Comparison of ENCODE assay signal across 8 cellular contexts in genomic region chr11:77776455-77776854, GRCh38. TPM values are rescaled to one million over a fixed set of nuclear protein-coding genes. Genes with fewer than 3 reads are reported as not detected.
A peak's percentile ranks its signal among the peaks of the same experiment; 100 is the strongest.
DNase-seq lines count a peak whose midpoint lies in the region; ATAC-seq and TF ChIP-seq lines count a peak whose summit lies in the region.

No MANE protein-coding gene starts in this region.

- H3K9ac ChIP-seq in H9 (ENCODE audit: extremely low read depth, insufficient read length, low read length): no peak overlapping the region

- no peak overlapping the region for H4K8ac ChIP-seq in H9 (replicated peaks; ENCODE audit: insufficient read length, low read depth, low read length)

- in situ Hi-C loops in Panc1 (cut with HindIII; ENCODE audit: low pct_unique_long_range_greater_than_20kb, low sequenced_read_pairs): no loop called here

- H3K27me3 ChIP-seq in BJ (ENCODE audit: control insufficient read depth, insufficient read depth, low read length) (no peaks in the 10 kb centered on the region), H9 (ENCODE audit: insufficient read depth, low read length) (no peaks in the 10 kb centered on the region), Panc1 (ENCODE audit: control insufficient read depth, insufficient read depth, low read length) (no peaks in the 10 kb centered on the region), foreskin keratinocyte (no peaks in the 10 kb centered on the region)
- H3K27me3 ChIP-seq in effector memory CD4-positive, alpha-beta T cell (replicated peaks; ENCODE audit: control insufficient read depth, insufficient read depth, low read length, poor library complexity, severe bottlenecking): no peaks in the 10 kb centered on the region

- intact Hi-C loops in Panc1 (cut with micrococcal nuclease; ENCODE audit: unreplicated experiment) (loop anchor here (1.0 kb wide), 1 partner anchor 224 kb away; no protein-coding TSS in a partner anchor), cardiac septum (cut with DNase I) (no loop called here)

- no peak overlapping the region for H3T11ph ChIP-seq in H9 (ENCODE audit: low read length)

- no peak overlapping the region for H3K4me3 Mint-ChIP-seq in H9

- H3K4me1 ChIP-seq in H9 (ENCODE audit: insufficient read depth, low read length): no peaks in the 10 kb centered on the region
- H3K4me1 ChIP-seq in Panc1 (ENCODE audit: control insufficient read depth, insufficient read depth, low read length): peaks cover 6% of the 10 kb centered on the region; the same call in 1 of the 2 replicates
- peaks cover 7% of the 10 kb centered on the region for H3K4me1 ChIP-seq in foreskin keratinocyte
- H3K4me1 ChIP-seq in effector memory CD4-positive, alpha-beta T cell (ENCODE audit: control insufficient read depth, insufficient read depth, low read length, poor library complexity, severe bottlenecking): peaks cover 1% of the 10 kb centered on the region

- no peak overlapping the region for H2BK15ac ChIP-seq in H9 (ENCODE audit: low read depth, low read length)

- H3K9me3 Mint-ChIP-seq in H9: no peaks in the 10 kb centered on the region

- no TSS peak for BruUV-seq in Panc1 (replicated peaks; lab: Mats Ljungman, UMichigan)

- no peaks in the 10 kb centered on the region for H3K9me3 ChIP-seq in H9 (ENCODE audit: control insufficient read depth, low read depth, low read length)
- H3K9me3 ChIP-seq in Panc1 (ENCODE audit: control insufficient read depth, insufficient read depth, low read depth, low read length): no peaks in the 10 kb centered on the region
- no peaks in the 10 kb centered on the region for H3K9me3 ChIP-seq in effector memory CD4-positive, alpha-beta T cell (ENCODE audit: control insufficient read depth, low read length)

- H3K27ac ChIP-seq in H9 (ENCODE audit: insufficient read length, low read depth, low read length) (no peak overlapping the region), Panc1 (ENCODE audit: low read length) (no peak overlapping the region), foreskin keratinocyte (no peak overlapping the region)
- no peak overlapping the region for H3K27ac ChIP-seq in effector memory CD4-positive, alpha-beta T cell (ENCODE audit: insufficient read depth, low read length, poor library complexity, severe bottlenecking)

- H2AFZ ChIP-seq in H9 (ENCODE audit: low read length): no peak overlapping the region

- H2BK120ac ChIP-seq in H9 (ENCODE audit: low read depth, low read length, poor library complexity, severe bottlenecking): no peak overlapping the region

- H4K5ac ChIP-seq in H9 (ENCODE audit: insufficient read length, low read depth, low read length): no peak overlapping the region

- WGBS in H9 (ENCODE audit: extremely low coverage, insufficient read length, low lambda C conversion rate): no CpG with 5 or more reads among the region's 1 CpG

- no peak overlapping the region for H4K91ac ChIP-seq in H9 (ENCODE audit: insufficient read length, low read depth, low read length)

- H3K79me2 ChIP-seq in H9 (ENCODE audit: insufficient read depth, low read length): peaks cover 4% of the 10 kb centered on the region; the same call in 1 of the 2 replicates

- H3K23ac ChIP-seq in H9 (ENCODE audit: insufficient read length, low read depth, low read length): no peak overlapping the region

- no peak for DNase-seq in BJ (ENCODE audit: low read depth)
- DNase-seq in H9: no peak
- DNase-seq in Panc1 (ENCODE audit: low read depth, low spot score): peak; percentile 8
- no peak for DNase-seq in foreskin keratinocyte
- DNase-seq in effector memory CD4-positive, alpha-beta T cell: no peak
- no peak for DNase-seq in kidney tubule cell (ENCODE audit: low spot score)
- no peak for DNase-seq in cardiac septum (ENCODE audit: low spot score)

- no peaks in the 10 kb centered on the region for H4K20me1 ChIP-seq in H9 (ENCODE audit: control insufficient read depth, insufficient read depth, insufficient read length)

- CTCF ChIA-PET in BJ (lab: Yijun Ruan, JAX): interaction anchor here (1.0 to 1.5 kb wide), 3 partner anchors 14 to 267 kb away, joined by 3 to 5 read pairs (median 4); no protein-coding TSS in a partner anchor
- CTCF ChIA-PET in Panc1 (lab: Charles Lee): interaction anchor here (0.7 to 1.4 kb wide), 3 partner anchors 14 to 223 kb away, joined by 3 read pairs; no protein-coding TSS in a partner anchor

- no peak overlapping the region for H3K4me2 ChIP-seq in H9 (ENCODE audit: insufficient read depth, insufficient read length, low read length)

- H3K56ac ChIP-seq in H9 (ENCODE audit: insufficient read length, low read depth, low read length): no peak overlapping the region

- H3K18ac ChIP-seq in H9 (ENCODE audit: insufficient read length, low read depth, low read length): no peak overlapping the region

- H3K27me3 Mint-ChIP-seq in H9 (ENCODE audit: low read depth): no peaks in the 10 kb centered on the region

- ATAC-seq in Panc1: no peak
- no peak for ATAC-seq in foreskin keratinocyte
- no peak for ATAC-seq in HG03432 (IDR thresholded peaks at IDR 0.05; ENCODE audit: unreplicated experiment)

- POLR2A ChIA-PET in BJ (lab: Charles Lee): no interaction called here
- POLR2A ChIA-PET in Panc1 (lab: Charles Lee): no interaction called here

- peaks cover 15 to 25% of the 10 kb centered on the region in 2 experiments for H3K4me1 Mint-ChIP-seq in H9

- no peak overlapping the region for H3K4me3 ChIP-seq in BJ (ENCODE audit: low read depth, low read length)
- no peak overlapping the region for H3K4me3 ChIP-seq in Panc1 (ENCODE audit: low read depth in 2 of 2, low read length in 2 of 2)
- no peak overlapping the region for H3K4me3 ChIP-seq in effector memory CD4-positive, alpha-beta T cell (ENCODE audit: insufficient read depth, low read depth, low read length, poor library complexity, severe bottlenecking)

- H3K79me1 ChIP-seq in H9 (ENCODE audit: insufficient read depth, low read depth, low read length, poor library complexity, severe bottlenecking): peaks cover 13% of the 10 kb centered on the region

- no peak overlapping the region for H3K14ac ChIP-seq in H9 (ENCODE audit: insufficient read depth, low read length)

- H2BK12ac ChIP-seq in H9 (ENCODE audit: insufficient read length, low read depth, low read length): no peak overlapping the region

- no peak overlapping the region for H3K27ac Mint-ChIP-seq in H9

- H3K4ac ChIP-seq in H9 (ENCODE audit: low read depth, low read length): no peak overlapping the region

- H3K36me3 ChIP-seq in BJ (ENCODE audit: control insufficient read depth, insufficient read depth, low read length) (peaks cover 1% of the 10 kb centered on the region; the same call in 1 of the 2 replicates), Panc1 (ENCODE audit: control insufficient read depth, insufficient read depth, low read length) (no peaks in the 10 kb centered on the region)
- no peaks in the 10 kb centered on the region for H3K36me3 ChIP-seq in effector memory CD4-positive, alpha-beta T cell (ENCODE audit: control insufficient read depth, insufficient read depth, low read length)

- TF ChIP-seq CTCF in BJ (IDR thresholded peaks at IDR 0.05; ENCODE audit: insufficient read depth, low read depth, low read length) (peak; percentile 13; the same call in 1 of the 2 replicates), H9 (conservative IDR thresholded peaks at IDR 0.05) (peak; percentile 47; the same call in 2 of the 3 replicates), Panc1 (IDR thresholded peaks at IDR 0.05) (peak; percentile 54; the same call in 1 of the 2 replicates), foreskin keratinocyte (conservative IDR thresholded peaks at IDR 0.05) (peak; percentile 67)

- H2BK20ac ChIP-seq in H9 (ENCODE audit: low read depth, low read length, poor library complexity, severe bottlenecking): no peak overlapping the region

- peaks cover 0 to 8% (median 0%) of the 10 kb centered on the region in 3 experiments; a peak in 3 of 7 replicates for H3K36me3 Mint-ChIP-seq in H9 (ENCODE audit: insufficient read depth in 1 of 3, low read depth in 3 of 3)

- H3K23me2 ChIP-seq in H9 (ENCODE audit: insufficient read length, low read depth, low read length, poor library complexity, severe bottlenecking): no peaks in the 10 kb centered on the region

- no peak overlapping the region for H2BK5ac ChIP-seq in H9 (ENCODE audit: insufficient read length, low read length)

- H2AK5ac ChIP-seq in H9 (ENCODE audit: insufficient read length, low read length): no peak overlapping the region

RNA-seq across cellular contexts. Expression of gene RSF1, which starts 44.1 kb away (rescaled TPM):
- polyA plus RNA-seq in BJ (2011; rRNA removed) (6.0 and 12.0 TPM in 2 replicates), foreskin keratinocyte (3.8 and 4.3 TPM in 2 replicates)
- 9.6 and 16.4 TPM in 2 replicates for polyA minus RNA-seq in BJ (2011; rRNA and poly(A)+ RNA removed)
- total RNA-seq in H9 (2021) (69.6 and 82.6 TPM in 2 replicates), Panc1 (2021; ENCODE audit: unreplicated experiment) (83.0 TPM), foreskin keratinocyte (36.0 and 38.4 TPM in 2 replicates), cardiac septum (52.3 TPM)
- polyA plus RNA-seq in Panc1 (2012; ENCODE audit: insufficient read length): 41.6 TPM

RNA-seq across cellular contexts. Expression of gene AAMDC, which starts 44.5 kb away (rescaled TPM):
- polyA plus RNA-seq in BJ (2011; rRNA removed) (33.0 and 46.9 TPM in 2 replicates), foreskin keratinocyte (31.9 and 32.7 TPM in 2 replicates)
- polyA minus RNA-seq in BJ (2011; rRNA and poly(A)+ RNA removed): 6.0 and 7.0 TPM in 2 replicates
- total RNA-seq in H9 (2021) (20.7 and 22.3 TPM in 2 replicates), Panc1 (2021; ENCODE audit: unreplicated experiment) (52.7 TPM), foreskin keratinocyte (22.4 and 24.9 TPM in 2 replicates), cardiac septum (38.5 TPM)
- polyA plus RNA-seq in Panc1 (2012; ENCODE audit: insufficient read length): 88.2 TPM

Comparison
In these comparisons a context has a peak if more than half of its experiments do, and no peak if none do; other contexts are left out.
1. CTCF ChIP-seq: peak in every context shown above with its lines; median percentile 67 in foreskin keratinocyte; 54 in Panc1; 47 in H9; 13 in BJ.